12 cellular contexts compared by ENCODE assay signal in the genomic region with DNA sequence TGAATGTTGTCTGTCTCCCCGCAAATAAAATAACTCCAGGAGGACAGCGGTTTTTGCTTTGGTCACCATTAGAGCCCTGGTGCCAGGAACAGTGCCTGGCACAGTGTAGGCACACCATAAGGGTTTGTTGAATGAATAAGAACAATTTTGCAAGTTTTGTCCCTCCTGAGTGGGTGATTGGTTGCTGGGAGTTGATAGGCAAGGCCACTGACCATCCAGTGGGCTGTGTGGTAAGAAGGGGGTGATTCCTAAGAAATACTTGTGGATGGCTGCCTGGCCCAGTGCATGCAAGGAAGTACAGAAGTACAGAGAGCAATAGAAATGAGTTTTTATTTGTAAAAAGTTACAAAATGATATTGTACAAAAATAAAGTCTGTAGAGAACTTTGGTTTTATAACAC. TPM values are rescaled to one million over a fixed set of nuclear protein-coding genes. Genes with fewer than 3 reads are reported as not detected.
"Had no signal": no experiment of that assay in that cellular context is flagged by ENCODE, and none has a peak within 500 bp of the region (broad histone marks: within the 10 kb centered on the region; RNA-seq: fewer than 3 reads in every experiment).

No MANE protein-coding gene starts in this region.

- H3K4me3 ChIP-seq: esophagus muscularis mucosa, ovary had no signal

- DNase-seq: activated CD4-positive, CD25-positive, alpha-beta regulatory T cell; activated gamma-delta T cell; activated naive CD8-positive, alpha-beta T cell treated with anti-CD3 and anti-CD28 coated beads for 36 hours; activated T-cell treated with anti-CD3 and anti-CD28 coated beads, Interleukin-2, amount 50 U/mL, for 48 hours; anterior cingulate cortex; left ventricle myocardium superior; mesenchymal stem cell; ovary; small intestine; T-helper 2 cell had no signal

- H3K9me3 ChIP-seq: esophagus muscularis mucosa, ovary had no signal

- H3K27ac ChIP-seq: esophagus muscularis mucosa, ovary had no signal

- ATAC-seq: left ventricle myocardium superior had no signal

- H3K36me3 ChIP-seq: ovary had no signal

- H3K27me3 ChIP-seq: esophagus muscularis mucosa, ovary had no signal

RNA-seq across cellular contexts. Expression of a gene that starts 27.5 kb away (rescaled TPM):
- total RNA-seq: activated naive CD8-positive, alpha-beta T cell treated with anti-CD3 and anti-CD28 coated beads for 36 hours; frontal cortex had no signal
